ENCODE assay signal across 19 cellular contexts in genomic region chrX:39886282-39886681, GRCh38.
DNase-seq lines count a peak whose midpoint lies in the region; ATAC-seq, FAIRE-seq and TF ChIP-seq lines count a peak whose summit lies in the region.
"Had no signal": no experiment of that assay in that cellular context is flagged by ENCODE, and none has a peak within 500 bp of the region (broad histone marks: within the 10 kb centered on the region; RNA-seq: fewer than 3 reads in every experiment).

No MANE protein-coding gene starts in this region.

- peak overlapping the region; percentile 52 for H3K27ac ChIP-seq in left ventricle myocardium inferior (replicated peaks)
- no peak overlapping the region for H3K27ac ChIP-seq in pancreas
- H3K27ac ChIP-seq: BLaER1 treated with 17β-estradiol and CSF1 and Interleukin-3, amounts not matched to agents 10 nM and 100 nM; RWPE1 had no signal

- DNase-seq in Right ventricle myocardium superior (peak; percentile 57), cardiac septum (ENCODE audit: low spot score) (no peak), left ventricle myocardium inferior (peak; percentile 38), pancreas (peak in 3 of 6 donors; percentile 32 to 62 (median 35)), NCI-H748 treated with DMSO at 0.1 percent for 48 hours (lab: John Stamatoyannopoulos, UW) (no peak)
- DNase-seq in effector CD8-positive, alpha-beta T cell (lab: John Stamatoyannopoulos, UW), result no peak
- DNase-seq: CD8-positive, alpha-beta memory T cell; DND-41; NCI-H1417 treated with DMSO at 0.1 percent for 48 hours; NCI-H1930; NCI-H526 treated with DMSO at 0.1 percent for 48 hours had no signal

- peaks cover 4% of the 10 kb centered on the region for H3K4me1 ChIP-seq in left ventricle myocardium inferior
- no peaks in the 10 kb centered on the region for H3K4me1 ChIP-seq in pancreas

- no peak for FAIRE-seq in pancreas (lab: Jason Lieb, UNC)
- FAIRE-seq: A204.1, D721Med, G401.6, K562 had no signal

- intact Hi-C loops in Right ventricle myocardium superior (cut with DNase I) (loop anchor here (10.0 kb wide), 1 partner anchor 51 kb away; no protein-coding TSS in a partner anchor), cardiac septum (cut with DNase I) (no loop called here), left ventricle myocardium inferior (cut with micrococcal nuclease) (no loop called here), pancreas (cut with DNase I) (no loop called here)

- H3K9me3 ChIP-seq in left ventricle myocardium inferior (replicated peaks) (no peaks in the 10 kb centered on the region), pancreas (no peaks in the 10 kb centered on the region)
- H3K9me3 ChIP-seq: BLaER1 treated with 17β-estradiol and CSF1 and Interleukin-3, amounts not matched to agents 10 nM and 100 nM had no signal

- no peak for TF ChIP-seq CTCF in left ventricle myocardium inferior (IDR thresholded peaks at IDR 0.05; ENCODE audit: borderline replicate concordance)
- TF ChIP-seq CTCF in pancreas (IDR thresholded peaks at IDR 0.05), result no peak

- H3K4me3 ChIP-seq in left ventricle myocardium inferior (no peak overlapping the region), pancreas (no peak overlapping the region)
- H3K4me3 ChIP-seq: BLaER1 treated with 17β-estradiol and CSF1 and Interleukin-3, amounts not matched to agents 10 nM and 100 nM; K562 had no signal

- H3K27me3 ChIP-seq in left ventricle myocardium inferior (ENCODE audit: low read depth) (no peaks in the 10 kb centered on the region), pancreas (no peaks in the 10 kb centered on the region)
- H3K27me3 ChIP-seq: BLaER1 treated with 17β-estradiol and CSF1 and Interleukin-3, amounts not matched to agents 10 nM and 100 nM had no signal

- H3K36me3 ChIP-seq in left ventricle myocardium inferior (no peaks in the 10 kb centered on the region), pancreas (no peaks in the 10 kb centered on the region)
- H3K36me3 ChIP-seq: BLaER1 treated with 17β-estradiol and CSF1 and Interleukin-3, amounts not matched to agents 10 nM and 100 nM had no signal

- 34 to 47% methylated on average over 3 of the region's 3 CpGs for WGBS in pancreas, 2 donors

- ATAC-seq in Right ventricle myocardium superior (ENCODE audit: poor library complexity) (peak; percentile 78), pancreas (peak; percentile 43 to 84 (median 60)), GM21576 (IDR thresholded peaks at IDR 0.05; ENCODE audit: unreplicated experiment) (no peak), HG03039 (IDR thresholded peaks at IDR 0.05; ENCODE audit: unreplicated experiment) (no peak)
- ATAC-seq: K562 had no signal

Comparison
In these comparisons a context has a peak if more than half of its experiments do, and no peak if none do; other contexts are left out.
1. DNase-seq: peak in Right ventricle myocardium superior (single experiment) and left ventricle myocardium inferior (single experiment); none in cardiac septum (single experiment), NCI-H748 treated with DMSO at 0.1 percent for 48 hours (single experiment) and effector CD8-positive, alpha-beta T cell (single experiment).
2. ATAC-seq: peak in Right ventricle myocardium superior (single experiment) and pancreas (4 of 4); none in GM21576 (single experiment) and HG03039 (single experiment).